Comparison of ENCODE assay signal across 1 cellular context in genomic region chr7:108569381-108570145, GRCh38.
A peak's percentile ranks its signal among the peaks of the same experiment; 100 is the strongest.
TF ChIP-seq lines count a peak whose summit lies in the region.

Gene DNAJB9, plus strand, starts transcription at chr7:108569874. Its CDS starts 1,853 bp downstream, at chr7:108571727.
Gene THAP5, minus strand, starts transcription at chr7:108569706. Its CDS starts 137 bp downstream, at chr7:108569569.

TF ChIP-seq in A549, 52 proteins besides CTCF, POLR2A, EP300 and RAD21 (continued from another document):
- TF ChIP-seq PBX3 (IDR thresholded peaks at IDR 0.05) (no peak), RCOR1 (IDR thresholded peaks at IDR 0.05; ENCODE audit: low read depth, low read length) (no peak), HOXB5 (CRISPR knock-in tag; IDR thresholded peaks at IDR 0.05) (no peak), BHLHE40 (IDR thresholded peaks at IDR 0.05; ENCODE audit: low read depth, low read length) (peak; percentile 67), NFE2L2 (conservative IDR thresholded peaks at IDR 0.05; ENCODE audit: low read length) (no peak), HEYL (CRISPR knock-in tag; IDR thresholded peaks at IDR 0.05) (no peak), MAZ (IDR thresholded peaks at IDR 0.05; ENCODE audit: borderline replicate concordance, low read depth, low read length) (no peak), POLR2AphosphoS2 (conservative IDR thresholded peaks at IDR 0.05; ENCODE audit: low read length) (no peak), E2F6 (IDR thresholded peaks at IDR 0.05; ENCODE audit: borderline replicate concordance, low read depth) (peak; percentile 92), ZSCAN20 (CRISPR knock-in tag; IDR thresholded peaks at IDR 0.05) (no peak), NPAS2 (CRISPR knock-in tag; IDR thresholded peaks at IDR 0.05; ENCODE audit: borderline replicate concordance) (no peak), JUNB (IDR thresholded peaks at IDR 0.05) (no peak), MAX (IDR thresholded peaks at IDR 0.05) (peak; percentile 100), CBX2 (IDR thresholded peaks at IDR 0.05; ENCODE audit: borderline replicate concordance, low read depth) (no peak), KDM5A (IDR thresholded peaks at IDR 0.05) (no peak), USF2 (IDR thresholded peaks at IDR 0.05) (peak; percentile 99), FOSL2 (IDR thresholded peaks at IDR 0.05) (no peak), FOSL2 (CRISPR knock-in tag; IDR thresholded peaks at IDR 0.05) (peak; percentile 39; the same call in 1 of the 2 replicates), REST (IDR thresholded peaks at IDR 0.05) (no peak), CEBPB (IDR thresholded peaks at IDR 0.05) (no peak), HOXB13 (CRISPR knock-in tag; IDR thresholded peaks at IDR 0.05; ENCODE audit: low read depth) (no peak), RFX5 (IDR thresholded peaks at IDR 0.05) (peak; percentile 36; the same call in 1 of the 2 replicates), HMGXB4 (CRISPR knock-in tag; IDR thresholded peaks at IDR 0.05; ENCODE audit: borderline replicate concordance) (0 out of 2 replicates have a peak, but pooled peaks have one; percentile 44), HES2 (IDR thresholded peaks at IDR 0.05) (no peak), BCL3 (IDR thresholded peaks at IDR 0.05) (peak; percentile 86), HDAC2 (IDR thresholded peaks at IDR 0.05) (no peak), ESRRA (IDR thresholded peaks at IDR 0.05; ENCODE audit: borderline replicate concordance, low read length) (no peak), HOXA7 (CRISPR knock-in tag; IDR thresholded peaks at IDR 0.05) (no peak)
